8 cellular contexts compared by ENCODE assay signal in genomic region chr6:43687079-43687436, GRCh38. TPM values are rescaled to one million over a fixed set of nuclear protein-coding genes. Genes with fewer than 3 reads are reported as not detected.
DNase-seq lines count a peak whose midpoint lies in the region; ATAC-seq, FAIRE-seq and TF ChIP-seq lines count a peak whose summit lies in the region.

No MANE protein-coding gene starts in this region.

- intact Hi-C loops in activated CD4-positive, alpha-beta T cell treated with anti-CD3 and anti-CD28 coated beads for 36 hours (cut with DNase I, micrococcal nuclease) = loop anchor here (1.0 to 5.0 kb wide), 6 partner anchors 20 to 387 kb away; partner anchors contain the start of gene MAD2L1BP (in 1 of the 2)

- peaks cover 40% of the 10 kb centered on the region for H3K4me1 Mint-ChIP-seq in activated CD4-positive, alpha-beta T cell treated with anti-CD3 and anti-CD28 coated beads for 36 hours
- H3K4me1 Mint-ChIP-seq in astrocyte (ENCODE audit: low read depth, unreplicated experiment) = peaks cover 21% of the 10 kb centered on the region

- H3K36me3 Mint-ChIP-seq in activated CD4-positive, alpha-beta T cell treated with anti-CD3 and anti-CD28 coated beads for 36 hours (ENCODE audit: low read depth) = peaks cover 8% of the 10 kb centered on the region
- H3K36me3 Mint-ChIP-seq in astrocyte (ENCODE audit: low read depth, unreplicated experiment) = no peaks in the 10 kb centered on the region

- DNase-seq in activated CD4-positive, alpha-beta T cell treated with anti-CD3 and anti-CD28 coated beads for 36 hours = no peak
- no peak for DNase-seq in activated CD4-positive, alpha-beta T cell treated with anti-CD3 and anti-CD28 coated beads for 4 hours
- no peak for DNase-seq in astrocyte (ENCODE audit: low read depth)

- no peaks in the 10 kb centered on the region for H3K27me3 Mint-ChIP-seq in activated CD4-positive, alpha-beta T cell treated with anti-CD3 and anti-CD28 coated beads for 36 hours
- H3K27me3 Mint-ChIP-seq in astrocyte (ENCODE audit: low read depth, unreplicated experiment) = no peaks in the 10 kb centered on the region

- POLR2A ChIA-PET in activated CD4-positive, alpha-beta T cell treated with anti-CD3 and anti-CD28 coated beads for 36 hours (lab: Charles Lee) = no interaction called here

- WGBS in liver = 9% methylated on average over 10 of the region's 10 CpGs
- 15% methylated on average over 10 of the region's 10 CpGs for WGBS in thymus

- H3K9me3 Mint-ChIP-seq in activated CD4-positive, alpha-beta T cell treated with anti-CD3 and anti-CD28 coated beads for 36 hours (ENCODE audit: low read depth) = no peaks in the 10 kb centered on the region
- no peaks in the 10 kb centered on the region for H3K9me3 Mint-ChIP-seq in astrocyte (ENCODE audit: unreplicated experiment)

- no peak for FAIRE-seq in astrocyte (lab: Jason Lieb, UNC)

- H3K36me3 ChIP-seq in astrocyte (ENCODE audit: insufficient read depth, low read length) (no peaks in the 10 kb centered on the region), liver (ENCODE audit: control insufficient read depth in 4 of 4, insufficient read depth in 3 of 4, low read depth in 1 of 4, low read length in 3 of 4) (peaks cover 0 to 4% (median 1%) of the 10 kb centered on the region in 4 donors), thymus (ENCODE audit: control insufficient read depth, insufficient read depth) (peaks cover 3% of the 10 kb centered on the region)

- peak; percentile 4 for ATAC-seq in activated CD4-positive, alpha-beta T cell treated with anti-CD3 and anti-CD28 coated beads for 36 hours
- ATAC-seq in GM18870 (IDR thresholded peaks at IDR 0.05; ENCODE audit: unreplicated experiment) = no peak
- no peak for ATAC-seq in HG03025 (IDR thresholded peaks at IDR 0.05; ENCODE audit: low FRiP score, unreplicated experiment)
- no peak for ATAC-seq in GM19467 (IDR thresholded peaks at IDR 0.05; ENCODE audit: unreplicated experiment)

- peaks cover 62% of the 10 kb centered on the region for H3K79me2 ChIP-seq in astrocyte (ENCODE audit: insufficient read depth, low read length)

- no peak for TF ChIP-seq RAD21 in liver (IDR thresholded peaks at IDR 0.05)

- no peak for TF ChIP-seq CTCF in astrocyte (IDR thresholded peaks at IDR 0.05; ENCODE audit: insufficient read depth, low read depth, low read length)
- TF ChIP-seq CTCF in liver (IDR thresholded peaks at IDR 0.05; ENCODE audit: low read depth, low read length, missing input control) = no peak

- H3K27ac ChIP-seq in astrocyte (ENCODE audit: low read depth, low read length) = peak overlapping the region; percentile 56
- peak overlapping the region; percentile 14 for H3K27ac ChIP-seq in liver (ENCODE audit: low read depth in 1 of 2, low read length in 2 of 2)
- no peak overlapping the region for H3K27ac ChIP-seq in thymus (ENCODE audit: low read depth)

- H3K4me3 Mint-ChIP-seq in activated CD4-positive, alpha-beta T cell treated with anti-CD3 and anti-CD28 coated beads for 36 hours = peak overlapping the region; percentile 90
- H3K4me3 Mint-ChIP-seq in astrocyte (ENCODE audit: unreplicated experiment) = peak overlapping the region; percentile 98

- H3K4me1 ChIP-seq in astrocyte (ENCODE audit: insufficient read depth, low read length) = peaks cover 13% of the 10 kb centered on the region
- H3K4me1 ChIP-seq in liver (ENCODE audit: control insufficient read depth in 4 of 4, insufficient read depth in 4 of 4, low read length in 3 of 4) = peaks cover 0 to 21% (median 18%) of the 10 kb centered on the region in 4 donors
- H3K4me1 ChIP-seq in thymus (ENCODE audit: control insufficient read depth, insufficient read depth, low read length) = peaks cover 10% of the 10 kb centered on the region

- H2AFZ ChIP-seq in astrocyte (ENCODE audit: low read depth, low read length) = peak overlapping the region; percentile 99

- H3K4me2 ChIP-seq in astrocyte (ENCODE audit: low read length) = peak overlapping the region; percentile 98

- no peaks in the 10 kb centered on the region for H3K9me3 ChIP-seq in astrocyte (ENCODE audit: insufficient read depth, low read depth, low read length)
- H3K9me3 ChIP-seq in liver (ENCODE audit: control insufficient read depth in 4 of 4, low read length in 3 of 4) = no peaks in the 10 kb centered on the region
- no peaks in the 10 kb centered on the region for H3K9me3 ChIP-seq in thymus (ENCODE audit: control insufficient read depth)

- peak overlapping the region; percentile 89 for H3K27ac Mint-ChIP-seq in activated CD4-positive, alpha-beta T cell treated with anti-CD3 and anti-CD28 coated beads for 36 hours
- peak overlapping the region; percentile 95 for H3K27ac Mint-ChIP-seq in astrocyte (ENCODE audit: unreplicated experiment)

- no peaks in the 10 kb centered on the region for H3K27me3 ChIP-seq in astrocyte (ENCODE audit: insufficient read depth, low read length)
- no peaks in the 10 kb centered on the region for H3K27me3 ChIP-seq in liver (ENCODE audit: control insufficient read depth in 4 of 4, insufficient read depth in 4 of 4, low read length in 3 of 4)
- H3K27me3 ChIP-seq in thymus (ENCODE audit: control insufficient read depth, insufficient read depth) = peaks cover 4% of the 10 kb centered on the region

- peaks cover 45% of the 10 kb centered on the region for H4K20me1 ChIP-seq in astrocyte (ENCODE audit: insufficient read depth, low read length)

- H3K4me3 ChIP-seq in astrocyte (ENCODE audit: insufficient read depth, low read depth, low read length) (peak overlapping the region; percentile 97), liver (ENCODE audit: low read depth in 1 of 3, low read length in 3 of 3) (peak overlapping the region; percentile 68 to 99 (median 98)), thymus (ENCODE audit: low read length) (peak overlapping the region; percentile 98)

- CTCF ChIA-PET in activated CD4-positive, alpha-beta T cell treated with anti-CD3 and anti-CD28 coated beads for 36 hours (lab: Charles Lee) = interaction anchor here (1.0 to 4.4 kb wide), 4 partner anchors 9 to 19 kb away, joined by 3 to 39 read pairs (median 4); no protein-coding TSS in a partner anchor

- H3K9ac ChIP-seq in astrocyte (ENCODE audit: low read length) (peak overlapping the region; percentile 94), liver (ENCODE audit: low read depth in 1 of 2, low read length in 2 of 2) (peak overlapping the region; percentile 60 to 97)

TF ChIP-seq in liver, 16 proteins besides CTCF, POLR2A, EP300 and RAD21:
- TF ChIP-seq TAF1 (conservative IDR thresholded peaks at IDR 0.05) (no peak), HNF4A (conservative IDR thresholded peaks at IDR 0.05) (no peak), NR2F2 (IDR thresholded peaks at IDR 0.05) (no peak), MAX (IDR thresholded peaks at IDR 0.05) (no peak)

RNA-seq across cellular contexts. Expression of gene MRPS18A, which starts 0.5 kb away (rescaled TPM):
- total RNA-seq in activated CD4-positive, alpha-beta T cell treated with anti-CD3 and anti-CD28 coated beads for 36 hours = 10 to 100 TPM; 54.0 to 68.7 TPM
- total RNA-seq in astrocyte = 33.5 and 38.3 TPM in 2 replicates
- total RNA-seq in liver = 10 to 100 TPM; 21.5 to 27.0 TPM
- 10 to 100 TPM; 43.1 to 50.5 TPM for polyA plus RNA-seq in liver
- 28.1 TPM for polyA plus RNA-seq in thymus

RNA-seq across cellular contexts. Expression of gene RSPH9, which starts 42.2 kb away (rescaled TPM):
- not detected for total RNA-seq in activated CD4-positive, alpha-beta T cell treated with anti-CD3 and anti-CD28 coated beads for 36 hours
- 0.30 and 0.55 TPM in 2 replicates for total RNA-seq in astrocyte
- under 1 TPM; under 0.01 to 0.19 TPM for total RNA-seq in liver
- polyA plus RNA-seq in liver = under 1 TPM; 0.09 to 0.15 TPM
- 0.25 TPM for polyA plus RNA-seq in thymus

RNA-seq across cellular contexts. Expression of gene MAD2L1BP, which starts 51.4 kb away (rescaled TPM):
- 10 to 100 TPM; 35.1 to 35.3 TPM for total RNA-seq in activated CD4-positive, alpha-beta T cell treated with anti-CD3 and anti-CD28 coated beads for 36 hours
- 28.0 and 32.2 TPM in 2 replicates for total RNA-seq in astrocyte
- total RNA-seq in liver = 10 to 100 TPM; 11.2 to 16.9 TPM
- polyA plus RNA-seq in liver = 10 to 100 TPM; 15.2 to 17.3 TPM
- 33.9 TPM for polyA plus RNA-seq in thymus

RNA-seq across cellular contexts. Expression of gene GTPBP2, which starts 58.0 kb away (rescaled TPM):
- total RNA-seq in activated CD4-positive, alpha-beta T cell treated with anti-CD3 and anti-CD28 coated beads for 36 hours = 10 to 100 TPM; 59.8 to 64.6 TPM
- total RNA-seq in astrocyte = 86.6 and 90.6 TPM in 2 replicates
- total RNA-seq in liver = 10 to 100 TPM; 21.8 to 69.1 TPM
- polyA plus RNA-seq in liver = 10 to 100 TPM in 1 of 2 donors, 1 to 10 TPM in 1; 7.9 to 10.5 TPM
- 60.0 TPM for polyA plus RNA-seq in thymus
